In genomic region chr7:64902461-64902805, GRCh38 we compare ENCODE assay signal across 8 cellular contexts. TPM values are rescaled to one million over a fixed set of nuclear protein-coding genes. Genes with fewer than 3 reads are reported as not detected.
A peak's percentile ranks its signal among the peaks of the same experiment; 100 is the strongest.
DNase-seq lines count a peak whose midpoint lies in the region; ATAC-seq, FAIRE-seq and TF ChIP-seq lines count a peak whose summit lies in the region.
"Not testable (repeated sequence)": the region's sequence is repeated elsewhere in the genome, so short reads cannot be mapped to it uniquely, and the experiment has no call there.

No MANE protein-coding gene starts in this region.

- H3K27me3 Mint-ChIP-seq in T-cell; endothelial cell (ENCODE audit: unreplicated experiment): not testable (repeated sequence)

- H3K9me3 ChIP-seq in IMR-90 (ENCODE audit: control insufficient read depth, insufficient read depth, low read length); kidney (ENCODE audit: control insufficient read depth in 1 of 2, low read length in 2 of 2); subcutaneous abdominal adipose tissue (ENCODE audit: control insufficient read depth in 5 of 5, low read length in 5 of 5): not testable (repeated sequence)
- peaks cover 0 to 20% of the 10 kb centered on the region in 2 donors for H3K9me3 ChIP-seq in neuronal stem cell (replicated peaks in 1 of 2; ENCODE audit: control insufficient read depth in 2 of 2, insufficient read depth in 1 of 2, low read depth in 1 of 2, low read length in 2 of 2)

- TF ChIP-seq POLR2A in IMR-90 (IDR thresholded peaks at IDR 0.05; ENCODE audit: low read depth, low read length), result not testable (repeated sequence)

- not testable (repeated sequence) for H2AK9ac ChIP-seq in IMR-90 (replicated peaks; ENCODE audit: low read depth, low read length, poor library complexity)

- dilution Hi-C loops in IMR-90 (cut with HindIII; ENCODE audit: low sequenced_read_pairs, unreplicated experiment), result not testable (repeated sequence)

- not testable (repeated sequence) for ATAC-seq in IMR-90 (ENCODE audit: low read depth); T-cell (replicated peaks in 1 of 4)
- ATAC-seq in activated naive CD4-positive, alpha-beta T cell treated with anti-CD3 and anti-CD28 coated beads, Interleukin-2, amount 50 U/mL, for 72 hours, result peak in 1 of 2 donors; percentile 2

- H2BK5ac ChIP-seq in IMR-90 (ENCODE audit: low read depth, low read length, poor library complexity, severe bottlenecking); neuronal stem cell (ENCODE audit: low read length): not testable (repeated sequence)

- FAIRE-seq in kidney (lab: Jason Lieb, UNC), result not testable (repeated sequence)

- H3K9me3 Mint-ChIP-seq in T-cell; activated naive CD4-positive, alpha-beta T cell treated with anti-CD3 and anti-CD28 coated beads, Interleukin-2, amount 50 U/mL, for 72 hours; endothelial cell (ENCODE audit: unreplicated experiment): not testable (repeated sequence)

- not testable (repeated sequence) for BruUV-seq in IMR-90 (replicated peaks; lab: Mats Ljungman, UMichigan)

- POLR2A ChIA-PET in IMR-90 (lab: Charles Lee; ENCODE audit: unreplicated experiment), result not testable (repeated sequence)
- POLR2A ChIA-PET in T-cell (lab: Charles Lee), result interaction anchor here in 1 of 2 donors (0.6 to 1.0 kb wide), 3 partner anchors 98 to 104 kb away, joined by 3 read pairs; partner anchors contain the start of gene ERV3-1

- not testable (repeated sequence) for H3K18ac ChIP-seq in IMR-90 (ENCODE audit: low read depth, low read length); neuronal stem cell (ENCODE audit: low read length)

- not testable (repeated sequence) for H3K4me1 ChIP-seq in IMR-90 (ENCODE audit: control insufficient read depth, insufficient read depth, low read length); kidney (ENCODE audit: control insufficient read depth in 1 of 2, insufficient read depth in 1 of 2, low read depth in 1 of 2, low read length in 2 of 2); neuronal stem cell (ENCODE audit: control insufficient read depth in 2 of 2, insufficient read depth in 1 of 2, low read depth in 1 of 2, low read length in 2 of 2)
- H3K4me1 ChIP-seq in subcutaneous abdominal adipose tissue (ENCODE audit: control insufficient read depth in 5 of 5, insufficient read depth in 5 of 5, low read length in 5 of 5), result peaks cover 0 to 15% (median 13%) of the 10 kb centered on the region in 5 donors

- not testable (repeated sequence) for H2BK20ac ChIP-seq in IMR-90 (ENCODE audit: low read depth, low read length)

- H3K36me3 ChIP-seq in IMR-90 (ENCODE audit: control insufficient read depth, insufficient read depth, low read length); kidney (ENCODE audit: control insufficient read depth in 1 of 2, insufficient read depth in 2 of 2, low read length in 2 of 2); subcutaneous abdominal adipose tissue (ENCODE audit: control insufficient read depth in 5 of 5, insufficient read depth in 5 of 5, low read length in 5 of 5): not testable (repeated sequence)
- H3K36me3 ChIP-seq in neuronal stem cell (replicated peaks in 1 of 2; ENCODE audit: control insufficient read depth in 2 of 2, insufficient read depth in 2 of 2, low read length in 2 of 2), result peaks cover 0 to 24% of the 10 kb centered on the region in 2 donors

- H2BK15ac ChIP-seq in IMR-90 (ENCODE audit: low read depth, low read length); neuronal stem cell (ENCODE audit: low read length): not testable (repeated sequence)

- TF ChIP-seq CTCF in C4-2B (conservative IDR thresholded peaks at IDR 0.05); IMR-90 (conservative IDR thresholded peaks at IDR 0.05; ENCODE audit: low read depth, low read length); endothelial cell (IDR thresholded peaks at IDR 0.05; ENCODE audit: unreplicated experiment); kidney (IDR thresholded peaks at IDR 0.05; ENCODE audit: borderline replicate concordance, extremely low read depth, insufficient read depth): not testable (repeated sequence)

- H3K9ac ChIP-seq in IMR-90 (ENCODE audit: low read depth, low read length); kidney (ENCODE audit: low read length in 2 of 2); neuronal stem cell (ENCODE audit: low read depth, low read length, poor library complexity): not testable (repeated sequence)
- H3K9ac ChIP-seq in subcutaneous abdominal adipose tissue (ENCODE audit: low read length in 5 of 5), result peak overlapping the region in 2 of 5 donors; percentile 85 to 94

- peak overlapping the region; percentile 35 to 61; a peak in 3 of 4 replicates for H4K8ac ChIP-seq in IMR-90 (ENCODE audit: low read depth in 2 of 2, low read length in 2 of 2)
- H4K8ac ChIP-seq in neuronal stem cell (ENCODE audit: low read depth, low read length), result not testable (repeated sequence)

- TF ChIP-seq RAD21 in IMR-90 (IDR thresholded peaks at IDR 0.05; ENCODE audit: low read length), result not testable (repeated sequence)

- H3K56ac ChIP-seq in IMR-90 (ENCODE audit: extremely low read depth, insufficient read depth, low read length), result not testable (repeated sequence)

- CTCF ChIA-PET in IMR-90 (lab: Yijun Ruan, JAX); T-cell (lab: Charles Lee): not testable (repeated sequence)

- not testable (repeated sequence) for H3K9me1 ChIP-seq in IMR-90 (ENCODE audit: insufficient read depth, low read length)

- in situ Hi-C loops in IMR-90 (cut with MboI; ENCODE audit: low sequenced_read_pairs), result not testable (repeated sequence)

- H3K4me1 Mint-ChIP-seq in T-cell (peaks cover 39 to 45% (median 43%) of the 10 kb centered on the region in 3 donors), endothelial cell (ENCODE audit: unreplicated experiment) (peaks cover 20% of the 10 kb centered on the region)

- not testable (repeated sequence) for H3K36me3 Mint-ChIP-seq in T-cell; endothelial cell (ENCODE audit: low read depth, unreplicated experiment)
- peaks cover 7 to 36% of the 10 kb centered on the region in 2 donors for H3K36me3 Mint-ChIP-seq in activated naive CD4-positive, alpha-beta T cell treated with anti-CD3 and anti-CD28 coated beads, Interleukin-2, amount 50 U/mL, for 72 hours

- H2AFZ ChIP-seq in IMR-90 (replicated peaks; ENCODE audit: low read length, poor library complexity), result peak overlapping the region; percentile 97
- peak overlapping the region; percentile 93 for H2AFZ ChIP-seq in neuronal stem cell (ENCODE audit: low read length)

- H2BK120ac ChIP-seq in IMR-90 (ENCODE audit: low read depth, low read length); neuronal stem cell (ENCODE audit: low read depth, low read length): not testable (repeated sequence)

- H3K27ac ChIP-seq in C4-2B, result peak overlapping the region; percentile 70
- H3K27ac ChIP-seq in IMR-90 (ENCODE audit: insufficient read depth, low read length); kidney (ENCODE audit: low read depth in 2 of 2, low read length in 2 of 2); neuronal stem cell (replicated peaks; ENCODE audit: low read length); subcutaneous abdominal adipose tissue (ENCODE audit: low read depth, low read length): not testable (repeated sequence)

- not testable (repeated sequence) for H3K4ac ChIP-seq in IMR-90 (ENCODE audit: low read depth, low read length); neuronal stem cell (ENCODE audit: low read length)

- not testable (repeated sequence) for H4K20me1 ChIP-seq in IMR-90 (ENCODE audit: insufficient read depth, low read length)

- DNase-seq in IMR-90; T-cell; activated naive CD4-positive, alpha-beta T cell treated with anti-CD3 and anti-CD28 coated beads, Interleukin-2, amount 50 U/mL, for 72 hours (ENCODE audit: low spot score in 2 of 2); endothelial cell (ENCODE audit: low spot score); kidney; neuronal stem cell (ENCODE audit: low spot score): not testable (repeated sequence)

- not testable (repeated sequence) for H3K23ac ChIP-seq in IMR-90 (ENCODE audit: low read depth, low read length); neuronal stem cell (ENCODE audit: low read depth, low read length, poor library complexity)

- not testable (repeated sequence) for H3K14ac ChIP-seq in IMR-90 (replicated peaks; ENCODE audit: low read depth, low read length); neuronal stem cell (ENCODE audit: low read length)

- intact Hi-C loops in IMR-90 (cut with micrococcal nuclease), result loop anchor here (5.0 kb wide), 1 partner anchor 105 kb away; no protein-coding TSS in a partner anchor
- intact Hi-C loops in kidney (cut with DNase I), result not testable (repeated sequence)

- H3K4me3 Mint-ChIP-seq in T-cell, result peak overlapping the region; percentile 97 to 98 (median 97)
- H3K4me3 Mint-ChIP-seq in endothelial cell (ENCODE audit: unreplicated experiment), result peak overlapping the region; percentile 67

- H4K91ac ChIP-seq in IMR-90 (ENCODE audit: insufficient read depth, low read depth, low read length); neuronal stem cell (ENCODE audit: low read depth, low read length, poor library complexity): not testable (repeated sequence)

- H2BK12ac ChIP-seq in neuronal stem cell (ENCODE audit: low read length), result not testable (repeated sequence)

- 73% methylated on average over 3 of the region's 11 CpGs; no CpG with 5 or more reads in 1 of the 2 experiments for WGBS in IMR-90 (ENCODE audit: extremely low coverage in 2 of 2, insufficient read length in 1 of 2), 2 experiments
- no CpG with 5 or more reads among the region's 11 CpGs for WGBS in neuronal stem cell (ENCODE audit: extremely low coverage in 2 of 2, insufficient read length in 2 of 2, insufficient replicate concordance in 1 of 2), 2 donors

- H4K5ac ChIP-seq in IMR-90 (ENCODE audit: low read depth, low read length), result peak overlapping the region; percentile 50; the same call in 1 of the 2 replicates

- not testable (repeated sequence) for H3K27me3 ChIP-seq in IMR-90 (ENCODE audit: control insufficient read depth, insufficient read depth, low read length); neuronal stem cell (ENCODE audit: control insufficient read depth in 3 of 3, insufficient read depth in 3 of 3, low read depth in 1 of 3, low read length in 3 of 3); subcutaneous abdominal adipose tissue (ENCODE audit: control insufficient read depth in 5 of 5, insufficient read depth in 4 of 5, low read length in 5 of 5)

- peak overlapping the region; percentile 81 to 93 for H3K27ac Mint-ChIP-seq in T-cell
- peak overlapping the region; percentile 44 to 95 for H3K27ac Mint-ChIP-seq in activated naive CD4-positive, alpha-beta T cell treated with anti-CD3 and anti-CD28 coated beads, Interleukin-2, amount 50 U/mL, for 72 hours
- not testable (repeated sequence) for H3K27ac Mint-ChIP-seq in endothelial cell (ENCODE audit: unreplicated experiment)

- peaks cover 14% of the 10 kb centered on the region in 2 experiments for H3K79me1 ChIP-seq in IMR-90 (ENCODE audit: low read depth in 1 of 2, low read length in 2 of 2)
- not testable (repeated sequence) for H3K79me1 ChIP-seq in neuronal stem cell (ENCODE audit: low read depth, low read length)

- not testable (repeated sequence) for H2AK5ac ChIP-seq in IMR-90 (ENCODE audit: low read depth, low read length); neuronal stem cell (ENCODE audit: low read depth, low read length)

- not testable (repeated sequence) for H3K4me3 ChIP-seq in IMR-90 (ENCODE audit: insufficient read depth, low read depth, low read length)
- H3K4me3 ChIP-seq in kidney (ENCODE audit: low read length in 2 of 2) (peak overlapping the region; percentile 76 to 90), neuronal stem cell (ENCODE audit: low read length in 2 of 2) (peak overlapping the region in 1 of 2 donors; percentile 86), subcutaneous abdominal adipose tissue (ENCODE audit: low read depth in 1 of 5, low read length in 5 of 5) (peak overlapping the region; percentile 83 to 99 (median 96))

- H3K4me2 ChIP-seq in IMR-90 (ENCODE audit: low read depth, low read length) (peak overlapping the region; percentile 69), neuronal stem cell (ENCODE audit: insufficient read depth, low read length, poor library complexity, severe bottlenecking) (peak overlapping the region; percentile 25)

RNA-seq across cellular contexts. Expression of gene ZNF273, which starts 0.6 kb away (rescaled TPM):
- 2.7 and 4.4 TPM in 2 replicates for total RNA-seq in IMR-90 (2012; rRNA removed)
- polyA plus RNA-seq in IMR-90 (2012; rRNA removed), result 1.3 and 1.5 TPM in 2 replicates
- polyA plus RNA-seq in IMR-90 (2012; cell fraction: cytosol; rRNA removed), result 0.35 and 0.89 TPM in 2 replicates
- 0.41 and 1.3 TPM in 2 replicates for polyA plus RNA-seq in IMR-90 (2012; cell fraction: nucleus; rRNA removed; ENCODE audit: low replicate concordance)
- 1 to 10 TPM; 5.9 to 9.0 (median 7.4) TPM for total RNA-seq in T-cell
- total RNA-seq in activated naive CD4-positive, alpha-beta T cell treated with anti-CD3 and anti-CD28 coated beads, Interleukin-2, amount 50 U/mL, for 72 hours, result 10 to 100 TPM; 12.4 to 13.4 TPM
- total RNA-seq in endothelial cell (ENCODE audit: unreplicated experiment), result 9.3 TPM
- 5.4 TPM for total RNA-seq in kidney
- polyA plus RNA-seq in kidney (ENCODE audit: insufficient read depth, low read depth, low replicate concordance), result 1.7 TPM
- polyA plus RNA-seq in neuronal stem cell (2013, experiment 1 of 2), result 13.8 TPM
- polyA plus RNA-seq in neuronal stem cell (2013, experiment 2 of 2), result 14.3 TPM
